ENCODE assay signal across 1 cellular context in the genomic region with DNA sequence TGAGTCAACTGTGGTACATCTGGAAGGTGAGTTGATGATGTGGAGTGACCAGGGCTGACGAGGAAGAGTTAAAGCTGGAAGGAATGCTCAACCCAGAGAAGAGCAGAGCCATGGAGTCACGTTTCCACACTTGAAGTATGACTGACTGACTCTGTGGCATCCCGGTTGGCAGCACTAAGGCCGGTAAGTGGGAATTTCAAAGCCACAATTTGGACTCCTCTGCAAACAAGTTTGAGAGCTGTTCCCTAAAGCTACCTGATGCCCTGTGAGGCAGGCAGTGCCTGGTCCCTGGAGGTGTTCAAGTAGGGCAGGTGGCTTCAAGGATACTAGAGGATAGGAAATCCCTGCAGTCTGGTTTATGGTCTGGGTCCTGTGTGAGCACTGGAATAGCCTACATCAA.
TF ChIP-seq lines count a peak whose summit lies in the region.

No MANE protein-coding gene starts in this region.

TF ChIP-seq in GM12878, 131 proteins besides CTCF, POLR2A, EP300 and RAD21 (continued from another document):
- TF ChIP-seq, protein P1, sequence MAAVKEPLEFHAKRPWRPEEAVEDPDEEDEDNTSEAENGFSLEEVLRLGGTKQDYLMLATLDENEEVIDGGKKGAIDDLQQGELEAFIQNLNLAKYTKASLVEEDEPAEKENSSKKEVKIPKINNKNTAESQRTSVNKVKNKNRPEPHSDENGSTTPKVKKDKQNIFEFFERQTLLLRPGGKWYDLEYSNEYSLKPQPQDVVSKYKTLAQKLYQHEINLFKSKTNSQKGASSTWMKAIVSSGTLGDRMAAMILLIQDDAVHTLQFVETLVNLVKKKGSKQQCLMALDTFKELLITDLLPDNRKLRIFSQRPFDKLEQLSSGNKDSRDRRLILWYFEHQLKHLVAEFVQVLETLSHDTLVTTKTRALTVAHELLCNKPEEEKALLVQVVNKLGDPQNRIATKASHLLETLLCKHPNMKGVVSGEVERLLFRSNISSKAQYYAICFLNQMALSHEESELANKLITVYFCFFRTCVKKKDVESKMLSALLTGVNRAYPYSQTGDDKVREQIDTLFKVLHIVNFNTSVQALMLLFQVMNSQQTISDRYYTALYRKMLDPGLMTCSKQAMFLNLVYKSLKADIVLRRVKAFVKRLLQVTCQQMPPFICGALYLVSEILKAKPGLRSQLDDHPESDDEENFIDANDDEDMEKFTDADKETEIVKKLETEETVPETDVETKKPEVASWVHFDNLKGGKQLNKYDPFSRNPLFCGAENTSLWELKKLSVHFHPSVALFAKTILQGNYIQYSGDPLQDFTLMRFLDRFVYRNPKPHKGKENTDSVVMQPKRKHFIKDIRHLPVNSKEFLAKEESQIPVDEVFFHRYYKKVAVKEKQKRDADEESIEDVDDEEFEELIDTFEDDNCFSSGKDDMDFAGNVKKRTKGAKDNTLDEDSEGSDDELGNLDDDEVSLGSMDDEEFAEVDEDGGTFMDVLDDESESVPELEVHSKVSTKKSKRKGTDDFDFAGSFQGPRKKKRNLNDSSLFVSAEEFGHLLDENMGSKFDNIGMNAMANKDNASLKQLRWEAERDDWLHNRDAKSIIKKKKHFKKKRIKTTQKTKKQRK (IDR thresholded peaks at IDR 0.05; ENCODE audit: low read depth, low read length), result no peak
- TF ChIP-seq HDGF (IDR thresholded peaks at IDR 0.05), result no peak
